In genomic region chr2:32768387-32769174, GRCh38 we compare ENCODE assay signal across 11 cellular contexts.
"Had no signal": no experiment of that assay in that cellular context is flagged by ENCODE, and none has a peak within 500 bp of the region (broad histone marks: within the 10 kb centered on the region; RNA-seq: fewer than 3 reads in every experiment).

No MANE protein-coding gene starts in this region.

- H3K9me3 ChIP-seq: gastrocnemius medialis, lower lobe of right lung had no signal

- H3K27ac Mint-ChIP-seq: activated B cell treated with CpG ODN at 0.5 μM for 24 hours; activated naive CD4-positive, alpha-beta T cell treated with anti-CD3 and anti-CD28 coated beads, Interleukin-2, amount 50 U/mL, for 24 hours; T-cell had no signal

- H3K4me1 Mint-ChIP-seq: activated B cell treated with CpG ODN at 0.5 μM for 24 hours, T-cell had no signal

- H3K27me3 Mint-ChIP-seq: activated B cell treated with CpG ODN at 0.5 μM for 24 hours; activated naive CD4-positive, alpha-beta T cell treated with anti-CD3 and anti-CD28 coated beads, Interleukin-2, amount 50 U/mL, for 24 hours; T-cell had no signal

- ATAC-seq: gastrocnemius medialis, lower lobe of right lung, T-cell had no signal

- DNase-seq: activated B cell treated with CpG ODN at 0.5 μM for 24 hours; activated CD4-positive, alpha-beta T cell treated with anti-CD3 and anti-CD28 coated beads, Interleukin-2, amount 50 U/mL, for 1 hour; activated effector memory CD4-positive, alpha-beta T cell treated with Interleukin-2 at 50 U/mL for 16 hours; gastrocnemius medialis; lower lobe of right lung; midbrain; T-cell had no signal

- H3K4me1 ChIP-seq: gastrocnemius medialis, lower lobe of right lung, parathyroid adenoma had no signal

- H3K4me3 ChIP-seq: gastrocnemius medialis, hepatocyte, lower lobe of right lung, skin epidermis had no signal

- H3K4me3 Mint-ChIP-seq: activated B cell treated with CpG ODN at 0.5 μM for 24 hours; activated naive CD4-positive, alpha-beta T cell treated with anti-CD3 and anti-CD28 coated beads, Interleukin-2, amount 50 U/mL, for 24 hours; T-cell had no signal

- H3K36me3 ChIP-seq: gastrocnemius medialis, lower lobe of right lung had no signal

- H3K27me3 ChIP-seq: gastrocnemius medialis, hepatocyte had no signal

- H3K9me3 Mint-ChIP-seq: activated B cell treated with CpG ODN at 0.5 μM for 24 hours; activated naive CD4-positive, alpha-beta T cell treated with anti-CD3 and anti-CD28 coated beads, Interleukin-2, amount 50 U/mL, for 24 hours; T-cell had no signal

- H3K27ac ChIP-seq: gastrocnemius medialis, hepatocyte, lower lobe of right lung, parathyroid adenoma, skin epidermis had no signal
